ENCODE assay signal across 8 cellular contexts in genomic region chr15:60520041-60520824, GRCh38. TPM values are rescaled to one million over a fixed set of nuclear protein-coding genes. Genes with fewer than 3 reads are reported as not detected.
DNase-seq lines count a peak whose midpoint lies in the region; ATAC-seq and TF ChIP-seq lines count a peak whose summit lies in the region.

No MANE protein-coding gene starts in this region.

- H3K79me2 ChIP-seq in KMS-11 (ENCODE audit: insufficient read depth, low read depth) = peaks cover 49% of the 10 kb centered on the region

- no peak for TF ChIP-seq CTCF in KMS-11 (conservative IDR thresholded peaks at IDR 0.05; ENCODE audit: low read depth, low read length)
- no peak for TF ChIP-seq CTCF in epithelial cell of esophagus (IDR thresholded peaks at IDR 0.05; ENCODE audit: insufficient read depth, low read depth, low read length, missing control alignments)
- no peak for TF ChIP-seq CTCF in stomach (IDR thresholded peaks at IDR 0.05)
- TF ChIP-seq CTCF in tibial artery (IDR thresholded peaks at IDR 0.05) = no peak

- H3K36me3 ChIP-seq in KMS-11 (ENCODE audit: insufficient read depth) = no peaks in the 10 kb centered on the region
- no peaks in the 10 kb centered on the region for H3K36me3 ChIP-seq in stomach
- H3K36me3 ChIP-seq in tibial artery = no peaks in the 10 kb centered on the region

- intact Hi-C loops in stomach (cut with DNase I; ENCODE audit: low total_unique reads) (no loop called here), tibial artery (cut with DNase I; ENCODE audit: low total_unique reads) (no loop called here)

- peaks cover 3% of the 10 kb centered on the region; the same call in 1 of the 2 replicates for H4K20me1 ChIP-seq in KMS-11 (ENCODE audit: insufficient read depth)

- peaks cover 19% of the 10 kb centered on the region for H3K4me1 Mint-ChIP-seq in activated T-cell treated with anti-CD3 and anti-CD28 coated beads, Interleukin-2, amount 50 U/mL, for 72 hours (ENCODE audit: low read depth)

- H3K9me3 ChIP-seq in stomach (no peaks in the 10 kb centered on the region), tibial artery (no peaks in the 10 kb centered on the region)

- ATAC-seq in activated T-cell treated with anti-CD3 and anti-CD28 coated beads, Interleukin-2, amount 50 U/mL, for 72 hours (replicated peaks in 1 of 2) = peak; percentile 89 to 92
- ATAC-seq in HG02678 (IDR thresholded peaks at IDR 0.05; ENCODE audit: unreplicated experiment) = no peak

- H3K27ac ChIP-seq in KMS-11 = no peak overlapping the region
- H3K27ac ChIP-seq in stomach = peak overlapping the region in 3 of 5 donors; percentile 25 to 34 (median 32)
- no peak overlapping the region for H3K27ac ChIP-seq in tibial artery

- 49 to 61% (median 54%) methylated on average over 6 of the region's 6 CpGs for WGBS in stomach, 5 donors

- no peaks in the 10 kb centered on the region for H3K9me3 Mint-ChIP-seq in activated T-cell treated with anti-CD3 and anti-CD28 coated beads, Interleukin-2, amount 50 U/mL, for 72 hours

- no peak overlapping the region for H2AFZ ChIP-seq in KMS-11 (ENCODE audit: low read depth)

- no peak for TF ChIP-seq POLR2A in stomach (IDR thresholded peaks at IDR 0.05)

- H3K4me3 ChIP-seq in KMS-11 (IDR thresholded peaks at IDR 0.05; ENCODE audit: insufficient read depth, low read depth, low read length) = no peak overlapping the region
- H3K4me3 ChIP-seq in epithelial cell of esophagus (ENCODE audit: low read length) = no peak overlapping the region
- H3K4me3 ChIP-seq in stomach = no peak overlapping the region
- no peak overlapping the region for H3K4me3 ChIP-seq in tibial artery

- peaks cover 5 to 8% of the 10 kb centered on the region in 2 donors for H3K36me3 Mint-ChIP-seq in activated T-cell treated with anti-CD3 and anti-CD28 coated beads, Interleukin-2, amount 50 U/mL, for 72 hours (ENCODE audit: insufficient read depth in 2 of 2)

- H3K4me1 ChIP-seq in KMS-11 (ENCODE audit: low read depth, poor library complexity, severe bottlenecking) (peaks cover 31% of the 10 kb centered on the region), stomach (peaks cover 0 to 22% (median 10%) of the 10 kb centered on the region in 4 donors), tibial artery (peaks cover 0 to 2% (median 0%) of the 10 kb centered on the region in 4 donors)

- H3K27ac Mint-ChIP-seq in activated T-cell treated with anti-CD3 and anti-CD28 coated beads, Interleukin-2, amount 50 U/mL, for 72 hours = peak overlapping the region; percentile 75

- no peaks in the 10 kb centered on the region for H3K27me3 Mint-ChIP-seq in activated T-cell treated with anti-CD3 and anti-CD28 coated beads, Interleukin-2, amount 50 U/mL, for 72 hours (ENCODE audit: low read depth)

- peak overlapping the region; percentile 53 to 86 for H3K4me3 Mint-ChIP-seq in activated T-cell treated with anti-CD3 and anti-CD28 coated beads, Interleukin-2, amount 50 U/mL, for 72 hours

- no peaks in the 10 kb centered on the region for H3K27me3 ChIP-seq in KMS-11 (ENCODE audit: insufficient read depth, low read depth)
- H3K27me3 ChIP-seq in stomach = no peaks in the 10 kb centered on the region
- no peaks in the 10 kb centered on the region for H3K27me3 ChIP-seq in tibial artery

- no peak overlapping the region for H3K9ac ChIP-seq in KMS-11

- TF ChIP-seq EP300 in stomach (IDR thresholded peaks at IDR 0.05) = no peak

- DNase-seq in activated T-cell treated with anti-CD3 and anti-CD28 coated beads, Interleukin-2, amount 50 U/mL, for 72 hours = peak; percentile 35 to 50
- DNase-seq in activated T-cell treated with anti-CD3 and anti-CD28 coated beads, Interleukin-2, amount 50 U/mL, for 48 hours = no peak
- peak; percentile 91 for DNase-seq in epithelial cell of esophagus (ENCODE audit: low read depth)
- DNase-seq in stomach = no peak
- no peak for DNase-seq in superior temporal gyrus (ENCODE audit: extremely low spot score)
- DNase-seq in tibial artery = no peak

- peak overlapping the region; percentile 4; the same call in 1 of the 2 replicates for H3K4me2 ChIP-seq in KMS-11

RNA-seq across cellular contexts. Expression of gene ICE2, which starts 41.3 kb away (rescaled TPM):
- 10 to 100 TPM; 81.5 to 91.7 TPM for total RNA-seq in activated T-cell treated with anti-CD3 and anti-CD28 coated beads, Interleukin-2, amount 50 U/mL, for 72 hours
- total RNA-seq in stomach = 100 to 1,000 TPM in 1 of 5 donors, 10 to 100 TPM in 4; 17.4 to 127 (median 41.9) TPM
- polyA plus RNA-seq in stomach = 10 to 100 TPM; 10.5 to 30.9 (median 10.9) TPM

Comparison
In these comparisons a context has a peak if more than half of its experiments do, and no peak if none do; other contexts are left out.
1. DNase-seq: peak in activated T-cell treated with anti-CD3 and anti-CD28 coated beads, Interleukin-2, amount 50 U/mL, for 72 hours (2 of 2) and epithelial cell of esophagus (single experiment); none in activated T-cell treated with anti-CD3 and anti-CD28 coated beads, Interleukin-2, amount 50 U/mL, for 48 hours (0 of 2), stomach (single experiment), superior temporal gyrus (single experiment) and tibial artery (0 of 2).
2. H3K27ac ChIP-seq: peak in stomach (3 of 5); none in KMS-11 (single experiment) and tibial artery (0 of 2).